27 cellular contexts compared by ENCODE assay signal in genomic region chr12:88617352-88617751, GRCh38. TPM values are rescaled to one million over a fixed set of nuclear protein-coding genes. Genes with fewer than 3 reads are reported as not detected.
"Had no signal": no experiment of that assay in that cellular context is flagged by ENCODE, and none has a peak within 500 bp of the region (broad histone marks: within the 10 kb centered on the region; RNA-seq: fewer than 3 reads in every experiment).

No MANE protein-coding gene starts in this region.

- DNase-seq: activated B cell treated with CpG ODN at 0.5 μM for 24 hours; activated CD4-positive, alpha-beta memory T cell treated with anti-CD3 and anti-CD28 coated beads for 36 hours; activated CD4-positive, alpha-beta T cell treated with anti-CD3 and anti-CD28 coated beads for 4 hours; activated CD4-positive, alpha-beta T cell treated with anti-CD3 and anti-CD28 coated beads, Interleukin-2, amount 10 ng/mL, durations not matched to agents 24 days and 14 days; activated CD4-positive, alpha-beta T cell treated with anti-CD3 and anti-CD28 coated beads, Interleukin-2, amount 50 U/mL, for 1 hour; activated CD4-positive, alpha-beta T cell treated with anti-CD3 and anti-CD28 coated beads, Interleukin-2, amount 50 U/mL, for 4 hours; activated CD4-positive, CD25-positive, alpha-beta regulatory T cell treated with anti-CD3 and anti-CD28 coated beads, Interleukin-2, amount 50 U/mL, for 72 hours; activated CD8-positive, alpha-beta memory T cell treated with anti-CD3 and anti-CD28 coated beads, Interleukin-2, amount 50 U/mL, for 4 hours; activated CD8-positive, alpha-beta T cell treated with anti-CD3 and anti-CD28 coated beads for 36 hours; activated effector memory CD4-positive, alpha-beta T cell treated with anti-CD3 and anti-CD28 coated beads, Interleukin-2, amount 50 U/mL, for 16 hours; activated gamma-delta T cell treated with Interleukin-2 at 50 U/mL for 16 hours; activated naive CD4-positive, alpha-beta T cell; activated naive CD4-positive, alpha-beta T cell treated with anti-CD3 and anti-CD28 coated beads for 36 hours; activated naive CD8-positive, alpha-beta T cell treated with anti-CD3 and anti-CD28 coated beads, Interleukin-2, amount 10 ng/mL, durations not matched to agents 7 days and 5 days; activated naive CD8-positive, alpha-beta T cell treated with anti-CD3 and anti-CD28 coated beads, Interleukin-2, amount 50 U/mL, for 24 hours; activated T-cell treated with anti-CD3 and anti-CD28 coated beads for 4 hours; activated T-cell treated with anti-CD3 and anti-CD28 coated beads, Interleukin-2, amount 50 U/mL, for 1 hour; activated T-cell treated with anti-CD3 and anti-CD28 coated beads, Interleukin-2, amount 50 U/mL, for 4 hours; activated T-cell treated with anti-CD3 and anti-CD28 coated beads, Interleukin-2, amount 50 U/mL, for 72 hours; amygdala; anterior cingulate cortex; caudate nucleus; T-helper 1 cell; T-helper 2 cell; T-helper 9 cell had no signal

- ATAC-seq: activated CD8-positive, alpha-beta T cell treated with anti-CD3 and anti-CD28 coated beads for 36 hours; activated naive CD8-positive, alpha-beta T cell treated with anti-CD3 and anti-CD28 coated beads, Interleukin-2, amount 50 U/mL, for 24 hours; activated T-cell treated with anti-CD3 and anti-CD28 coated beads, Interleukin-2, amount 50 U/mL, for 4 hours; activated T-cell treated with anti-CD3 and anti-CD28 coated beads, Interleukin-2, amount 50 U/mL, for 72 hours; activated T-helper 17 cell treated with anti-CD3 and anti-CD28 coated beads, Interleukin-2, amount 50 U/mL, for 72 hours had no signal

RNA-seq across cellular contexts. Expression of gene KITLG, which starts 37.1 kb away (rescaled TPM):
- total RNA-seq: activated B cell treated with CpG ODN at 0.5 μM for 24 hours; activated CD8-positive, alpha-beta T cell treated with anti-CD3 and anti-CD28 coated beads for 36 hours; activated T-helper 1 cell treated with anti-CD3 and anti-CD28 coated beads, Interleukin-12 subunit alpha, Interleukin-12 subunit beta, Interleukin-2, Interleukin-4 antibody, amounts not matched to agents 30 ng/mL and 10 ng/mL and 1 ng/mL, durations not matched to agents 14 hours and 24 hours and 36 hours had no signal
